ENCODE assay signal across 38 cellular contexts in genomic region chr11:1252371-1253102, GRCh38. TPM values are rescaled to one million over a fixed set of nuclear protein-coding genes. Genes with fewer than 3 reads are reported as not detected.
"Had no signal": no experiment of that assay in that cellular context is flagged by ENCODE, and none has a peak within 500 bp of the region (broad histone marks: within the 10 kb centered on the region; RNA-seq: fewer than 3 reads in every experiment).

No MANE protein-coding gene starts in this region.

- H3K4me3 ChIP-seq: adrenal gland, ascending aorta, breast epithelium, coronary artery, dorsolateral prefrontal cortex, esophagus squamous epithelium had no signal

- H3K4me1 Mint-ChIP-seq: activated CD4-positive, alpha-beta T cell treated with anti-CD3 and anti-CD28 coated beads for 36 hours; activated CD4-positive, alpha-beta T cell treated with anti-CD3 and anti-CD28 coated beads, Interleukin-2, amount 10 ng/mL, durations not matched to agents 24 days and 14 days; activated CD8-positive, alpha-beta memory T cell treated with anti-CD3 and anti-CD28 coated beads, Interleukin-2, amount 10 ng/mL, durations not matched to agents 7 days and 5 days; activated naive CD4-positive, alpha-beta T cell treated with anti-CD3 and anti-CD28 coated beads, Interleukin-2, amount 50 U/mL, for 24 hours; activated naive CD8-positive, alpha-beta T cell treated with anti-CD3 and anti-CD28 coated beads for 36 hours; activated naive CD8-positive, alpha-beta T cell treated with anti-CD3 and anti-CD28 coated beads, Interleukin-2, amount 50 U/mL, for 24 hours; brain; endodermal cell had no signal

- H3K9me3 Mint-ChIP-seq: activated CD4-positive, alpha-beta memory T cell treated with anti-CD3 and anti-CD28 coated beads for 36 hours; activated naive CD4-positive, alpha-beta T cell treated with anti-CD3 and anti-CD28 coated beads for 36 hours; activated naive CD4-positive, alpha-beta T cell treated with anti-CD3 and anti-CD28 coated beads, Interleukin-2, amount 50 U/mL, for 24 hours; activated naive CD8-positive, alpha-beta T cell treated with anti-CD3 and anti-CD28 coated beads, Interleukin-2, amount 50 U/mL, for 24 hours; central memory CD8-positive, alpha-beta T cell had no signal

- H3K27me3 Mint-ChIP-seq: activated CD4-positive, alpha-beta memory T cell treated with anti-CD3 and anti-CD28 coated beads for 36 hours; activated CD4-positive, alpha-beta T cell treated with anti-CD3 and anti-CD28 coated beads for 36 hours; activated CD4-positive, alpha-beta T cell treated with anti-CD3 and anti-CD28 coated beads, Interleukin-2, amount 10 ng/mL, durations not matched to agents 24 days and 14 days; activated CD8-positive, alpha-beta memory T cell treated with anti-CD3 and anti-CD28 coated beads, Interleukin-2, amount 10 ng/mL, durations not matched to agents 7 days and 5 days; activated naive CD4-positive, alpha-beta T cell treated with anti-CD3 and anti-CD28 coated beads, Interleukin-2, amount 50 U/mL, for 24 hours; activated naive CD8-positive, alpha-beta T cell treated with anti-CD3 and anti-CD28 coated beads for 36 hours; activated naive CD8-positive, alpha-beta T cell treated with anti-CD3 and anti-CD28 coated beads, Interleukin-2, amount 50 U/mL, for 24 hours; central memory CD8-positive, alpha-beta T cell; dendritic cell treated with granulocyte-macrophage colony-stimulating factor and Interleukin-4, amounts not matched to agents 40 ng/mL and 50 ng/mL, for 4 days had no signal

- H3K27ac Mint-ChIP-seq: activated CD4-positive, alpha-beta memory T cell treated with anti-CD3 and anti-CD28 coated beads for 36 hours; activated CD4-positive, alpha-beta T cell treated with anti-CD3 and anti-CD28 coated beads for 36 hours; activated CD4-positive, alpha-beta T cell treated with anti-CD3 and anti-CD28 coated beads, Interleukin-2, amount 10 ng/mL, durations not matched to agents 24 days and 14 days; activated CD8-positive, alpha-beta memory T cell treated with anti-CD3 and anti-CD28 coated beads, Interleukin-2, amount 10 ng/mL, durations not matched to agents 7 days and 5 days; activated CD8-positive, alpha-beta T cell treated with anti-CD3 and anti-CD28 coated beads, Interleukin-2, amount 10 ng/mL, durations not matched to agents 7 days and 5 days; activated naive CD4-positive, alpha-beta T cell treated with anti-CD3 and anti-CD28 coated beads for 36 hours; activated naive CD4-positive, alpha-beta T cell treated with anti-CD3 and anti-CD28 coated beads, Interleukin-2, amount 50 U/mL, for 24 hours; activated naive CD8-positive, alpha-beta T cell treated with anti-CD3 and anti-CD28 coated beads for 36 hours; activated naive CD8-positive, alpha-beta T cell treated with anti-CD3 and anti-CD28 coated beads, Interleukin-2, amount 50 U/mL, for 24 hours; activated T-helper 1 cell treated with anti-CD3 and anti-CD28 coated beads, Interleukin-12 subunit alpha, Interleukin-12 subunit beta, Interleukin-2, Interleukin-4 antibody, amounts not matched to agents 30 ng/mL and 10 ng/mL and 1 ng/mL, durations not matched to agents 14 hours and 24 hours and 36 hours; activated T-helper 2 cell treated with anti-CD3 and anti-CD28 coated beads, Interferon-gamma antibody, Interleukin-2, Interleukin-4, amounts not matched to agents 10 μg/mL and 5 μg/mL and 100 μg/mL, durations not matched to agents 14 hours and 24 hours and 36 hours; brain; dendritic cell treated with granulocyte-macrophage colony-stimulating factor and Interleukin-4, amounts not matched to agents 40 ng/mL and 50 ng/mL, for 4 days; endodermal cell had no signal

- DNase-seq: activated CD4-positive, alpha-beta memory T cell treated with anti-CD3 and anti-CD28 coated beads for 36 hours; activated CD4-positive, alpha-beta T cell treated with anti-CD3 and anti-CD28 coated beads for 36 hours; activated CD4-positive, alpha-beta T cell treated with anti-CD3 and anti-CD28 coated beads, Interleukin-2, amount 10 ng/mL, durations not matched to agents 24 days and 14 days; activated CD4-positive, CD25-positive, alpha-beta regulatory T cell; activated CD4-positive, CD25-positive, alpha-beta regulatory T cell treated with anti-CD3 and anti-CD28 coated beads, Interleukin-2, amount 50 U/mL, for 72 hours; activated CD8-positive, alpha-beta memory T cell treated with anti-CD3 and anti-CD28 coated beads, Interleukin-2, amount 10 ng/mL, durations not matched to agents 7 days and 5 days; activated CD8-positive, alpha-beta memory T cell treated with anti-CD3 and anti-CD28 coated beads, Interleukin-2, amount 50 U/mL, for 4 hours; activated CD8-positive, alpha-beta T cell treated with anti-CD3 and anti-CD28 coated beads, Interleukin-2, amount 10 ng/mL, durations not matched to agents 7 days and 5 days; activated effector memory CD4-positive, alpha-beta T cell treated with anti-CD3 and anti-CD28 coated beads, Interleukin-2, amount 50 U/mL, for 16 hours; activated naive CD4-positive, alpha-beta T cell treated with anti-CD3 and anti-CD28 coated beads for 36 hours; activated naive CD8-positive, alpha-beta T cell treated with anti-CD3 and anti-CD28 coated beads for 36 hours; activated naive CD8-positive, alpha-beta T cell treated with anti-CD3 and anti-CD28 coated beads, Interleukin-2, amount 50 U/mL, for 24 hours; activated T-cell treated with anti-CD3 and anti-CD28 coated beads, Interleukin-2, amount 50 U/mL, for 1 hour; activated T-cell treated with anti-CD3 and anti-CD28 coated beads, Interleukin-2, amount 50 U/mL, for 48 hours; adrenal gland; amygdala; dorsolateral prefrontal cortex; effector memory CD4-positive, alpha-beta T cell; endodermal cell; erythroblast; esophagus squamous epithelium; head of caudate nucleus; T-helper 1 cell; T-helper 2 cell had no signal

- H3K4me3 Mint-ChIP-seq: activated CD4-positive, alpha-beta memory T cell treated with anti-CD3 and anti-CD28 coated beads for 36 hours; activated CD4-positive, alpha-beta T cell treated with anti-CD3 and anti-CD28 coated beads for 36 hours; activated CD4-positive, alpha-beta T cell treated with anti-CD3 and anti-CD28 coated beads, Interleukin-2, amount 10 ng/mL, durations not matched to agents 24 days and 14 days; activated CD8-positive, alpha-beta memory T cell treated with anti-CD3 and anti-CD28 coated beads, Interleukin-2, amount 10 ng/mL, durations not matched to agents 7 days and 5 days; activated CD8-positive, alpha-beta T cell treated with anti-CD3 and anti-CD28 coated beads, Interleukin-2, amount 10 ng/mL, durations not matched to agents 7 days and 5 days; activated naive CD4-positive, alpha-beta T cell treated with anti-CD3 and anti-CD28 coated beads for 36 hours; activated naive CD4-positive, alpha-beta T cell treated with anti-CD3 and anti-CD28 coated beads, Interleukin-2, amount 50 U/mL, for 24 hours; activated naive CD8-positive, alpha-beta T cell treated with anti-CD3 and anti-CD28 coated beads for 36 hours; activated naive CD8-positive, alpha-beta T cell treated with anti-CD3 and anti-CD28 coated beads, Interleukin-2, amount 50 U/mL, for 24 hours; activated T-helper 1 cell treated with anti-CD3 and anti-CD28 coated beads, Interleukin-12 subunit alpha, Interleukin-12 subunit beta, Interleukin-2, Interleukin-4 antibody, amounts not matched to agents 30 ng/mL and 10 ng/mL and 1 ng/mL, durations not matched to agents 14 hours and 24 hours and 36 hours; brain; central memory CD8-positive, alpha-beta T cell; dendritic cell treated with granulocyte-macrophage colony-stimulating factor and Interleukin-4, amounts not matched to agents 40 ng/mL and 50 ng/mL, for 4 days; endodermal cell had no signal

- H3K4me1 ChIP-seq: adrenal gland, ascending aorta, breast epithelium, esophagus squamous epithelium had no signal

- H3K36me3 ChIP-seq: adrenal gland, ascending aorta, breast epithelium, esophagus squamous epithelium had no signal

- H3K27me3 ChIP-seq: adrenal gland, ascending aorta, breast epithelium, dorsolateral prefrontal cortex had no signal

- H3K9me3 ChIP-seq: adrenal gland, ascending aorta, breast epithelium, esophagus squamous epithelium had no signal

- ATAC-seq: activated CD4-positive, alpha-beta T cell treated with anti-CD3 and anti-CD28 coated beads for 36 hours; activated CD8-positive, alpha-beta memory T cell treated with anti-CD3 and anti-CD28 coated beads, Interleukin-2, amount 10 ng/mL, durations not matched to agents 7 days and 5 days; activated CD8-positive, alpha-beta T cell treated with anti-CD3 and anti-CD28 coated beads, Interleukin-2, amount 10 ng/mL, durations not matched to agents 7 days and 5 days; activated naive CD8-positive, alpha-beta T cell treated with anti-CD3 and anti-CD28 coated beads, Interleukin-2, amount 50 U/mL, for 24 hours had no signal

- H3K36me3 Mint-ChIP-seq: activated CD4-positive, alpha-beta memory T cell treated with anti-CD3 and anti-CD28 coated beads for 36 hours; activated naive CD4-positive, alpha-beta T cell treated with anti-CD3 and anti-CD28 coated beads, Interleukin-2, amount 50 U/mL, for 24 hours; activated naive CD8-positive, alpha-beta T cell treated with anti-CD3 and anti-CD28 coated beads for 36 hours; brain had no signal

- H3K27ac ChIP-seq: adrenal gland, ascending aorta, breast epithelium, coronary artery, dorsolateral prefrontal cortex, esophagus squamous epithelium had no signal

RNA-seq across cellular contexts. Expression of gene MUC5B, which starts 29.7 kb away (rescaled TPM):
- total RNA-seq: activated CD4-positive, alpha-beta memory T cell treated with anti-CD3 and anti-CD28 coated beads for 36 hours; activated CD4-positive, alpha-beta T cell treated with anti-CD3 and anti-CD28 coated beads for 36 hours; activated CD4-positive, alpha-beta T cell treated with anti-CD3 and anti-CD28 coated beads, Interleukin-2, amount 10 ng/mL, durations not matched to agents 24 days and 14 days; activated CD8-positive, alpha-beta memory T cell treated with anti-CD3 and anti-CD28 coated beads for 36 hours; activated CD8-positive, alpha-beta memory T cell treated with anti-CD3 and anti-CD28 coated beads, Interleukin-2, amount 10 ng/mL, durations not matched to agents 7 days and 5 days; activated CD8-positive, alpha-beta T cell treated with anti-CD3 and anti-CD28 coated beads, Interleukin-2, amount 10 ng/mL, durations not matched to agents 7 days and 5 days; activated naive CD4-positive, alpha-beta T cell treated with anti-CD3 and anti-CD28 coated beads for 36 hours; activated naive CD8-positive, alpha-beta T cell treated with anti-CD3 and anti-CD28 coated beads for 36 hours; activated T-helper 1 cell treated with anti-CD3 and anti-CD28 coated beads, Interleukin-12 subunit alpha, Interleukin-12 subunit beta, Interleukin-2, Interleukin-4 antibody, amounts not matched to agents 30 ng/mL and 10 ng/mL and 1 ng/mL, durations not matched to agents 14 hours and 24 hours and 36 hours; activated T-helper 2 cell treated with anti-CD3 and anti-CD28 coated beads, Interferon-gamma antibody, Interleukin-2, Interleukin-4, amounts not matched to agents 10 μg/mL and 5 μg/mL and 100 μg/mL, durations not matched to agents 14 hours and 24 hours and 36 hours; cardiac septum; endodermal cell; fibroblast of lung; fibroblast of villous mesenchyme; frontal cortex had no signal
- polyA plus RNA-seq: fibroblast of lung had no signal
